In the genomic region with DNA sequence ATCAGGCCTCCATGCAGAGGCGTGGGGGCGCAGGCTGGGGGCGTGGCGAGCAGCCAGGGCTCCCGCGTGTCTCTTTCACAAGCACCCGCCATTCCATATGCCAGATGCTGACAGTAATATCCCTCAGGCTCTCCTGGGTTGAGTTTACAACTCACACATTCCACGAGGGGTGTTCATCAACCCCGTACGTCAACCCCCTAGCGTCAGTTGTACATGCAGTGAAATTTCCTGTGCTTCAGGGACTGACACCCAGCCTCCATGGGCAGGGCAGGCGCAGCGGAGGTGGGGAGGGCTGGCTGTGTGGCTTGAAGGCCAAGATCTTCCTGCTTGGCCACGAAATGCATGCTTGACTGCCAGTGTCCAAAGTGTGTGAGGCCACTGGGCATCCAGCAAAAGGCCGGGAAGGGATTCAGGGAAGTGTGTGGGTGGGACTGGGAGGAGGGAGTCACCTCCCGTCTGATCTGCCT, we compare ENCODE assay signal across 14 cellular contexts. TPM values are rescaled to one million over a fixed set of nuclear protein-coding genes. Genes with fewer than 3 reads are reported as not detected.
DNase-seq lines count a peak whose midpoint lies in the region; ATAC-seq and TF ChIP-seq lines count a peak whose summit lies in the region.
"Had no signal": no experiment of that assay in that cellular context is flagged by ENCODE, and none has a peak within 500 bp of the region (broad histone marks: within the 10 kb centered on the region; RNA-seq: fewer than 3 reads in every experiment).

No MANE protein-coding gene starts in this region.

- DNase-seq in heart right ventricle (peak in 1 of 2 donors; percentile 25), cardiac septum (ENCODE audit: low spot score) (no peak), choroid plexus epithelial cell (ENCODE audit: low read depth) (peak; percentile 31), midbrain (lab: John Stamatoyannopoulos, UW) (peak; percentile 6), vagina (ENCODE audit: extremely low spot score in 2 of 2) (peak in 1 of 2 donors; percentile 97), foreskin melanocyte (no peak), NOMO-1 treated with dmso at 0.1 percent for 144 hours (lab: John Stamatoyannopoulos, UW; ENCODE audit: unreplicated experiment) (no peak)
- no peak for DNase-seq in activated CD4-positive, alpha-beta T cell treated with anti-CD3 and anti-CD28 coated beads, Interleukin-2, amount 50 U/mL, for 48 hours
- DNase-seq: activated CD8-positive, alpha-beta T cell treated with anti-CD3 and anti-CD28 coated beads, Interleukin-2, amount 10 ng/mL, durations not matched to agents 7 days and 5 days; activated naive CD8-positive, alpha-beta T cell treated with anti-CD3 and anti-CD28 coated beads for 36 hours; hippocampal formation; NCI-H1417; spleen had no signal

- H3K4me1 ChIP-seq in heart right ventricle: no peaks in the 10 kb centered on the region
- peaks cover 32% of the 10 kb centered on the region for H3K4me1 ChIP-seq in vagina

- ATAC-seq in heart right ventricle: peak in 5 of 8 donors; percentile 16 to 82 (median 53)
- ATAC-seq: activated CD8-positive, alpha-beta T cell treated with anti-CD3 and anti-CD28 coated beads, Interleukin-2, amount 10 ng/mL, durations not matched to agents 7 days and 5 days had no signal

- H3K27me3 ChIP-seq in heart right ventricle (peaks cover 0 to 14% (median 0%) of the 10 kb centered on the region in 7 donors), vagina (no peaks in the 10 kb centered on the region)

- H3K4me3 ChIP-seq in heart right ventricle (no peak overlapping the region), choroid plexus epithelial cell (ENCODE audit: low read depth, low read length) (no peak overlapping the region), vagina (no peak overlapping the region)
- H3K4me3 ChIP-seq: spleen had no signal

- peak overlapping the region in 2 of 10 donors; percentile 53 to 81 for H3K27ac ChIP-seq in heart right ventricle
- peak overlapping the region; percentile 60 for H3K27ac ChIP-seq in vagina
- H3K27ac ChIP-seq: spleen had no signal

- no peaks in the 10 kb centered on the region for H3K36me3 ChIP-seq in heart right ventricle
- H3K36me3 ChIP-seq in vagina: no peaks in the 10 kb centered on the region
- H3K36me3 ChIP-seq: spleen had no signal

- TF ChIP-seq CTCF in heart right ventricle (IDR thresholded peaks at IDR 0.05) (no peak), choroid plexus epithelial cell (conservative IDR thresholded peaks at IDR 0.05; ENCODE audit: low read depth, low read length) (no peak), vagina (IDR thresholded peaks at IDR 0.05) (peak in 1 of 3 experiments; percentile 5)

- intact Hi-C loops in heart right ventricle (cut with DNase I): no loop called here
- intact Hi-C loops in cardiac septum (cut with DNase I): no loop called here
- intact Hi-C loops in vagina (cut with DNase I): no loop called here

- no peak for TF ChIP-seq POLR2A in vagina (IDR thresholded peaks at IDR 0.05)

- WGBS in heart right ventricle, 2 donors: 74 to 75% methylated on average over 16 of the region's 16 CpGs

- H3K9me3 ChIP-seq in heart right ventricle: no peaks in the 10 kb centered on the region
- no peaks in the 10 kb centered on the region for H3K9me3 ChIP-seq in vagina
- H3K9me3 ChIP-seq: spleen had no signal

RNA-seq across cellular contexts. Expression of a gene that starts 33.6 kb away (rescaled TPM):
- total RNA-seq in heart right ventricle: 1 to 10 TPM in 7 of 10 donors, under 1 TPM in 3; 0.21 to 8.1 (median 3.0) TPM
- 1 to 10 TPM in 1 of 2 donors, under 1 TPM in 1; 0.71 to 2.6 TPM for polyA plus RNA-seq in heart right ventricle
- total RNA-seq in cardiac septum: 8.9 TPM
- total RNA-seq in vagina: 8.3 TPM
- total RNA-seq: dermis microvascular lymphatic vessel endothelial cell had no signal

Comparison
In these comparisons a context has a peak if more than half of its experiments do, and no peak if none do; other contexts are left out.
1. DNase-seq: peak in choroid plexus epithelial cell (single experiment) and midbrain (single experiment); none in cardiac septum (single experiment), foreskin melanocyte (single experiment), activated CD4-positive, alpha-beta T cell treated with anti-CD3 and anti-CD28 coated beads, Interleukin-2, amount 50 U/mL, for 48 hours (0 of 2) and NOMO-1 treated with dmso at 0.1 percent for 144 hours (single experiment).